Comparison of ENCODE assay signal across 8 cellular contexts in the genomic region with DNA sequence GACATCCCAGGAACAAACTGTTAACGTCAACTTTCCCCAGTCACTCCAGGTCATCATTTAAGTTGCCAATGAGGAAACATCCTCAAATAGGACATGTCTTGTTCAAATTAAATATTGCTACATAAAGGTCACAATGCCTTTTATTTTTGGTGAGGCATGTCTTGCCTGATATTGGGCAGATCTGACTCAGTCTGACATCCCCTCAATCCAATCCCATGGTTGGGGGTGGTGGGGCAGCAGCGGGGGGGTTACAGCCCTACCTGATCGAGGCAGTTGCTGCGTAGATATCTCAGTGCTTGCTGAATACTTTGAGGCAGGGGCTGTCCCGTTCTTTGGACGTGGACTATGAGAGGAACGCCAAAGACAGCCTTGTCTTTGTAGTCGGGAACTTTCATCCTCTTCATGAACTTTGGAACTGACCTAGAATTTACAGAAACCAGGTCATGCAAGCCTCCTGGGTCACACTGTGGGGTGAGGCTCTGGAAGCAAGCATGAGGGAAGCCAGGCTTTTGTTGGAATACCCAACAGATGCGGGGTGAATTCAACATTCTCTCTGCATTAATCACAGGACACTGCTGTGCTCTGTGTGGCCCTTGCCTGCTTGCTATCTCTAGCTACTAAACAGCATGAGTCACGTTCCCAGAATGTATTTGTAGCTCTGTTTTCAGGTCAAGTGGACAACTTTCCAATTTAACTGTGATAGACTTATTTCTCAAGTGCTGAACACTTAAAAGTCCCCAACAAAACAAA.
A peak's percentile ranks its signal among the peaks of the same experiment; 100 is the strongest.
DNase-seq lines count a peak whose midpoint lies in the region; ATAC-seq and TF ChIP-seq lines count a peak whose summit lies in the region.

No MANE protein-coding gene starts in this region.

- TF ChIP-seq CTCF in prostate gland (IDR thresholded peaks at IDR 0.05), result no peak

- peaks cover 4% of the 10 kb centered on the region for H3K4me1 ChIP-seq in prostate gland (replicated peaks)

- H3K27me3 Mint-ChIP-seq in activated T-helper 2 cell treated with anti-CD3 and anti-CD28 coated beads, Interferon-gamma antibody, Interleukin-2, Interleukin-4, amounts not matched to agents 10 μg/mL and 5 μg/mL and 100 μg/mL, durations not matched to agents 14 hours and 24 hours and 36 hours (ENCODE audit: low read depth), result no peaks in the 10 kb centered on the region

- H3K27ac ChIP-seq in prostate gland, result peak overlapping the region; percentile 42 to 60

- no peaks in the 10 kb centered on the region for H3K9me3 ChIP-seq in prostate gland

- 50% methylated on average over 10 of the region's 10 CpGs for WGBS in prostate gland

- H3K4me3 Mint-ChIP-seq in activated T-helper 2 cell treated with anti-CD3 and anti-CD28 coated beads, Interferon-gamma antibody, Interleukin-2, Interleukin-4, amounts not matched to agents 10 μg/mL and 5 μg/mL and 100 μg/mL, durations not matched to agents 14 hours and 24 hours and 36 hours (ENCODE audit: low read depth), result no peak overlapping the region

- no peak overlapping the region for H3K4me3 ChIP-seq in prostate gland

- peaks cover 0 to 4% of the 10 kb centered on the region in 2 donors for H3K36me3 ChIP-seq in prostate gland

- peaks cover 8% of the 10 kb centered on the region for H3K4me1 Mint-ChIP-seq in activated T-helper 2 cell treated with anti-CD3 and anti-CD28 coated beads, Interferon-gamma antibody, Interleukin-2, Interleukin-4, amounts not matched to agents 10 μg/mL and 5 μg/mL and 100 μg/mL, durations not matched to agents 14 hours and 24 hours and 36 hours (ENCODE audit: low read depth)

- intact Hi-C loops in prostate gland (cut with DNase I), result no loop called here
- intact Hi-C loops in activated T-helper 2 cell treated with anti-CD3 and anti-CD28 coated beads, Interferon-gamma antibody, Interleukin-2, Interleukin-4, amounts not matched to agents 10 μg/mL and 5 μg/mL and 100 μg/mL, durations not matched to agents 14 hours and 24 hours and 36 hours (cut with micrococcal nuclease), result no loop called here

- ATAC-seq in GM18517 (IDR thresholded peaks at IDR 0.05; ENCODE audit: unreplicated experiment) (no peak), HG02678 (IDR thresholded peaks at IDR 0.05; ENCODE audit: unreplicated experiment) (no peak), GM21423 (IDR thresholded peaks at IDR 0.05; ENCODE audit: unreplicated experiment) (no peak)

- H3K9me3 Mint-ChIP-seq in activated T-helper 2 cell treated with anti-CD3 and anti-CD28 coated beads, Interferon-gamma antibody, Interleukin-2, Interleukin-4, amounts not matched to agents 10 μg/mL and 5 μg/mL and 100 μg/mL, durations not matched to agents 14 hours and 24 hours and 36 hours, result no peaks in the 10 kb centered on the region

- H3K27me3 ChIP-seq in prostate gland (replicated peaks; ENCODE audit: insufficient read depth), result no peaks in the 10 kb centered on the region

- no peak for TF ChIP-seq POLR2A in prostate gland (IDR thresholded peaks at IDR 0.05)

- peak; percentile 40 for DNase-seq in DMS79 treated with DMSO at 0.1 percent for 48 hours (lab: John Stamatoyannopoulos, UW)
- peak; percentile 95 for DNase-seq in RPMI7951 (ENCODE audit: low read depth)
- peak; percentile 90 for DNase-seq in foreskin melanocyte
- DNase-seq in prostate gland (ENCODE audit: low spot score), result peak; percentile 40
- DNase-seq in activated T-helper 2 cell treated with anti-CD3 and anti-CD28 coated beads, Interferon-gamma antibody, Interleukin-2, Interleukin-4, amounts not matched to agents 10 μg/mL and 5 μg/mL and 100 μg/mL, durations not matched to agents 14 hours and 24 hours and 36 hours (ENCODE audit: low spot score), result no peak

- no peaks in the 10 kb centered on the region for H3K36me3 Mint-ChIP-seq in activated T-helper 2 cell treated with anti-CD3 and anti-CD28 coated beads, Interferon-gamma antibody, Interleukin-2, Interleukin-4, amounts not matched to agents 10 μg/mL and 5 μg/mL and 100 μg/mL, durations not matched to agents 14 hours and 24 hours and 36 hours (ENCODE audit: low read depth)

- H3K27ac Mint-ChIP-seq in activated T-helper 2 cell treated with anti-CD3 and anti-CD28 coated beads, Interferon-gamma antibody, Interleukin-2, Interleukin-4, amounts not matched to agents 10 μg/mL and 5 μg/mL and 100 μg/mL, durations not matched to agents 14 hours and 24 hours and 36 hours, result no peak overlapping the region
